In the genomic region with DNA sequence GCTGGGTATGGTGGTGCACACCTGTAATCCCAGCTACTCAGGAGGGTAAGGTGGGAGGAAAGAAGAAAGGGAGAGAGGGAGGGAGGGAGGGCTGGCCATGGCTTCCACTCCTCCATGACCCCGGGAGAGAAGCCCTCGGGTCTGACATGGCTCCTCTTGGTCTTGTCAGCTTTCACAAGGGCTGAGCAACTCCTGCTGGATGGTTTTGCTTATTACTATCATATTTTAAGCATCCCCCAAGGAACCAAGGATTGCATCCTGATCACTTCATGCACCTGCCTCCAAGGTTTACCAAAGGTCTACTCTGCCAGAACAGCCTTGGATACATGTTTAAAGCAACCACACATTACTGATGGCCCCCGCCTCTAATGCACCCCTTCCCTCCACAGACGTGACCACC, we compare ENCODE assay signal across 1 cellular context.
TF ChIP-seq lines count a peak whose summit lies in the region.

No MANE protein-coding gene starts in this region.

TF ChIP-seq in IMR-90, 13 proteins besides CTCF, POLR2A, EP300 and RAD21 (continued from another document):
- TF ChIP-seq, protein P1, sequence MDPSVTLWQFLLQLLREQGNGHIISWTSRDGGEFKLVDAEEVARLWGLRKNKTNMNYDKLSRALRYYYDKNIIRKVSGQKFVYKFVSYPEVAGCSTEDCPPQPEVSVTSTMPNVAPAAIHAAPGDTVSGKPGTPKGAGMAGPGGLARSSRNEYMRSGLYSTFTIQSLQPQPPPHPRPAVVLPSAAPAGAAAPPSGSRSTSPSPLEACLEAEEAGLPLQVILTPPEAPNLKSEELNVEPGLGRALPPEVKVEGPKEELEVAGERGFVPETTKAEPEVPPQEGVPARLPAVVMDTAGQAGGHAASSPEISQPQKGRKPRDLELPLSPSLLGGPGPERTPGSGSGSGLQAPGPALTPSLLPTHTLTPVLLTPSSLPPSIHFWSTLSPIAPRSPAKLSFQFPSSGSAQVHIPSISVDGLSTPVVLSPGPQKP (IDR thresholded peaks at IDR 0.05; ENCODE audit: borderline replicate concordance, low read depth, low read length): no peak
- TF ChIP-seq RFX5 (IDR thresholded peaks at IDR 0.05; ENCODE audit: low read depth, low read length): no peak
- no peak for TF ChIP-seq MAFK (IDR thresholded peaks at IDR 0.05; ENCODE audit: low read depth, low read length)
- no peak for TF ChIP-seq CHD1 (IDR thresholded peaks at IDR 0.05; ENCODE audit: low read depth, low read length)
- TF ChIP-seq CEBPB (IDR thresholded peaks at IDR 0.05; ENCODE audit: low read depth, low read length): no peak
